8 cellular contexts compared by ENCODE assay signal in genomic region chr13:110116072-110116487, GRCh38.
DNase-seq lines count a peak whose midpoint lies in the region; ATAC-seq, FAIRE-seq and TF ChIP-seq lines count a peak whose summit lies in the region.

No MANE protein-coding gene starts in this region.

- TF ChIP-seq RAD21 in HepG2 (CRISPR knock-in tag; IDR thresholded peaks at IDR 0.05), result 0 out of 2 replicates have a peak, but pooled peaks have one; percentile 10

- H3K79me2 ChIP-seq in SU-DHL-6 (ENCODE audit: insufficient read depth, low read length) (no peaks in the 10 kb centered on the region), HepG2 (ENCODE audit: insufficient read depth, low read length) (no peaks in the 10 kb centered on the region)

- peak; percentile 57 for TF ChIP-seq CTCF in SU-DHL-6 (IDR thresholded peaks at IDR 0.05; ENCODE audit: insufficient read depth, low read length, poor library complexity, severe bottlenecking)
- TF ChIP-seq CTCF in MCF 10A (IDR thresholded peaks at IDR 0.05; ENCODE audit: unreplicated experiment), result peak; percentile 41
- peak; percentile 75 for TF ChIP-seq CTCF in HepG2 (CRISPR knock-in tag; IDR thresholded peaks at IDR 0.05)

- no peak overlapping the region for H3K9ac ChIP-seq in SU-DHL-6 (ENCODE audit: low read length)
- H3K9ac ChIP-seq in HepG2 (ENCODE audit: insufficient read depth, low read depth, low read length), result no peak overlapping the region

- no peaks in the 10 kb centered on the region for H3K27me3 Mint-ChIP-seq in MCF 10A (ENCODE audit: insufficient read depth, unreplicated experiment)
- peaks cover 57% of the 10 kb centered on the region for H3K27me3 Mint-ChIP-seq in stimulated activated naive CD8-positive, alpha-beta T cell treated with anti-CD3 and anti-CD28 coated beads, Interleukin-15, amount 100 ng/mL, for 72 hours

- H3K36me3 Mint-ChIP-seq in MCF 10A (ENCODE audit: insufficient read depth, unreplicated experiment), result no peaks in the 10 kb centered on the region

- H3K27ac ChIP-seq in SU-DHL-6 (ENCODE audit: low read depth, low read length), result no peak overlapping the region
- H3K27ac ChIP-seq in HepG2 (ENCODE audit: extremely low read length, insufficient read depth, low read length), result no peak overlapping the region
- no peak overlapping the region for H3K27ac ChIP-seq in substantia nigra (ENCODE audit: low read depth, low read length, poor library complexity, severe bottlenecking)

- H3K4me3 ChIP-seq in SU-DHL-6 (ENCODE audit: insufficient read depth, low read length, poor library complexity, severe bottlenecking) (no peak overlapping the region), HepG2 (replicated peaks in 1 of 3; ENCODE audit: insufficient read depth in 1 of 3, low read depth in 2 of 3, low read length in 3 of 3) (no peak overlapping the region)

- H3K27me3 ChIP-seq in SU-DHL-6 (ENCODE audit: low read length) (no peaks in the 10 kb centered on the region), HepG2 (ENCODE audit: control insufficient read depth in 1 of 2, insufficient read depth in 2 of 2, low read length in 2 of 2) (no peaks in the 10 kb centered on the region; a peak in 2 of 5 replicates)

- H3K27ac Mint-ChIP-seq in MCF 10A (ENCODE audit: low read depth, unreplicated experiment), result no peak overlapping the region
- H3K27ac Mint-ChIP-seq in stimulated activated naive CD8-positive, alpha-beta T cell treated with anti-CD3 and anti-CD28 coated beads, Interleukin-15, amount 100 ng/mL, for 72 hours, result no peak overlapping the region

- in situ Hi-C loops in HepG2 (cut with HindIII; ENCODE audit: extremely low pct_ligation_motif_present, low pct_unique_long_range_greater_than_20kb), result loop anchor here (25.0 kb wide), 1 partner anchor 1904 kb away; the partner anchor contains the start of genes ABHD13 and LIG4

- no peak for TF ChIP-seq POLR2A in HepG2 (IDR thresholded peaks at IDR 0.05; ENCODE audit: insufficient read depth in 1 of 2, low read depth in 2 of 2, low read length in 2 of 2)

- H2AFZ ChIP-seq in SU-DHL-6 (ENCODE audit: low read depth, low read length, severe bottlenecking) (no peak overlapping the region), HepG2 (ENCODE audit: low read length) (no peak overlapping the region)

- no peaks in the 10 kb centered on the region for H3F3A ChIP-seq in SU-DHL-6 (ENCODE audit: insufficient read depth)

- peak; percentile 79 for ATAC-seq in HG02642 (IDR thresholded peaks at IDR 0.05; ENCODE audit: poor library complexity, unreplicated experiment)
- ATAC-seq in HepG2, result peak; percentile 68
- peak; percentile 67 for ATAC-seq in stimulated activated naive CD8-positive, alpha-beta T cell treated with anti-CD3 and anti-CD28 coated beads, Interleukin-15, amount 100 ng/mL, for 72 hours
- ATAC-seq in GM21737 (IDR thresholded peaks at IDR 0.05; ENCODE audit: unreplicated experiment), result no peak

- H3K9me3 Mint-ChIP-seq in MCF 10A (ENCODE audit: unreplicated experiment), result no peaks in the 10 kb centered on the region
- H3K9me3 Mint-ChIP-seq in stimulated activated naive CD8-positive, alpha-beta T cell treated with anti-CD3 and anti-CD28 coated beads, Interleukin-15, amount 100 ng/mL, for 72 hours, result no peaks in the 10 kb centered on the region

- CTCF ChIA-PET in MCF 10A (lab: Yijun Ruan, JAX), result interaction anchor here (0.7 to 1.1 kb wide), 3 partner anchors 8 to 448 kb away, joined by 3 to 4 read pairs (median 3); no protein-coding TSS in a partner anchor
- CTCF ChIA-PET in HepG2 (lab: Yijun Ruan, JAX; ENCODE audit: low intra/inter-chr PET ratio, low total read pairs), result no interaction called here

- H3K4me2 ChIP-seq in SU-DHL-6 (ENCODE audit: low read depth, low read length, poor library complexity, severe bottlenecking), result no peak overlapping the region
- no peak overlapping the region for H3K4me2 ChIP-seq in HepG2 (ENCODE audit: low read depth, low read length)

- H3K36me3 ChIP-seq in SU-DHL-6 (ENCODE audit: low read length) (no peaks in the 10 kb centered on the region), HepG2 (replicated peaks in 1 of 2; ENCODE audit: control insufficient read depth in 1 of 2, insufficient read depth in 2 of 2, low read length in 2 of 2) (no peaks in the 10 kb centered on the region)

- H3K9me3 ChIP-seq in SU-DHL-6 (ENCODE audit: insufficient read depth, low read length) (no peaks in the 10 kb centered on the region), HepG2 (ENCODE audit: low read length) (no peaks in the 10 kb centered on the region)

- WGBS in HepG2 (ENCODE audit: low lambda C conversion rate), result 58% methylated on average over 23 of the region's 23 CpGs

- H3K9me2 ChIP-seq in SU-DHL-6 (replicated peaks; ENCODE audit: insufficient read depth, low read length), result no peaks in the 10 kb centered on the region

- peak; percentile 85 for DNase-seq in GM03348 (ENCODE audit: low spot score)
- DNase-seq in MCF 10A (ENCODE audit: unreplicated experiment), result no peak
- peak; percentile 4 for DNase-seq in HepG2 (ENCODE audit: low spot score)
- DNase-seq in stimulated activated naive CD8-positive, alpha-beta T cell treated with anti-CD3 and anti-CD28 coated beads, Interleukin-15, amount 100 ng/mL, for 72 hours, result peak; percentile 47 to 50
- no peak for DNase-seq in substantia nigra (lab: John Stamatoyannopoulos, UW)

- no peak for TF ChIP-seq EP300 in HepG2 (IDR thresholded peaks at IDR 0.05; ENCODE audit: low read depth in 2 of 2, low read length in 2 of 2)
- TF ChIP-seq EP300 in HepG2 (CRISPR knock-in tag; IDR thresholded peaks at IDR 0.05; ENCODE audit: borderline replicate concordance), result no peak

- H4K20me1 ChIP-seq in SU-DHL-6 (ENCODE audit: low read depth, low read length), result no peaks in the 10 kb centered on the region
- no peaks in the 10 kb centered on the region for H4K20me1 ChIP-seq in HepG2 (ENCODE audit: insufficient read depth, low read length)

- H3K4me1 ChIP-seq in HepG2 (ENCODE audit: insufficient read depth, low read length), result no peaks in the 10 kb centered on the region

- peaks cover 23% of the 10 kb centered on the region for H3K4me1 Mint-ChIP-seq in MCF 10A (ENCODE audit: insufficient read depth, unreplicated experiment)
- peaks cover 9% of the 10 kb centered on the region for H3K4me1 Mint-ChIP-seq in stimulated activated naive CD8-positive, alpha-beta T cell treated with anti-CD3 and anti-CD28 coated beads, Interleukin-15, amount 100 ng/mL, for 72 hours

- POLR2A ChIA-PET in MCF 10A (lab: Yijun Ruan, JAX) (interaction anchor here (0.6 to 1.4 kb wide), 2 partner anchors 9 to 331 kb away, joined by 3 to 4 read pairs; no protein-coding TSS in a partner anchor), HepG2 (lab: Yijun Ruan, JAX) (no interaction called here)

- BruUV-seq in MCF 10A (replicated peaks; lab: Mats Ljungman, UMichigan) (no TSS peak), HepG2 (replicated peaks; lab: Mats Ljungman, UMichigan) (no TSS peak)

- intact Hi-C loops in MCF 10A (cut with micrococcal nuclease), result no loop called here
- intact Hi-C loops in HepG2 (cut with micrococcal nuclease; ENCODE audit: unreplicated experiment), result no loop called here

- no peak overlapping the region for H3K4me3 Mint-ChIP-seq in MCF 10A (ENCODE audit: unreplicated experiment)
- H3K4me3 Mint-ChIP-seq in stimulated activated naive CD8-positive, alpha-beta T cell treated with anti-CD3 and anti-CD28 coated beads, Interleukin-15, amount 100 ng/mL, for 72 hours, result no peak overlapping the region

- no peak for FAIRE-seq in HepG2 (lab: Jason Lieb, UNC)

TF ChIP-seq in HepG2, 621 proteins besides CTCF, POLR2A, EP300 and RAD21:
- TF ChIP-seq TRIM24 (CRISPR knock-in tag; IDR thresholded peaks at IDR 0.05) (no peak), SNAPC5 (CRISPR knock-in tag; IDR thresholded peaks at IDR 0.05; ENCODE audit: borderline replicate concordance) (no peak), FLYWCH1 (CRISPR knock-in tag; IDR thresholded peaks at IDR 0.05) (no peak), ZBTB33 (CRISPR knock-in tag; IDR thresholded peaks at IDR 0.05) (peak; percentile 95), CEBPB (IDR thresholded peaks at IDR 0.05; ENCODE audit: borderline replicate concordance, low read depth, low read length) (peak; percentile 40; the same call in 1 of the 2 replicates), STAG1 (CRISPR knock-in tag; IDR thresholded peaks at IDR 0.05) (peak; percentile 54)
TF ChIP-seq in HepG2: peak in this region for 3.

Comparison
In these comparisons a context has a peak if more than half of its experiments do, and no peak if none do; other contexts are left out.
1. DNase-seq: peak in GM03348 (single experiment), HepG2 (single experiment) and stimulated activated naive CD8-positive, alpha-beta T cell treated with anti-CD3 and anti-CD28 coated beads, Interleukin-15, amount 100 ng/mL, for 72 hours (2 of 2); none in MCF 10A (single experiment) and substantia nigra (0 of 49).
2. Peak in every context shown above with its lines, with median percentiles within 50 percentile points of each other: CTCF ChIP-seq.